ENCODE assay signal across 8 cellular contexts in the genomic region with DNA sequence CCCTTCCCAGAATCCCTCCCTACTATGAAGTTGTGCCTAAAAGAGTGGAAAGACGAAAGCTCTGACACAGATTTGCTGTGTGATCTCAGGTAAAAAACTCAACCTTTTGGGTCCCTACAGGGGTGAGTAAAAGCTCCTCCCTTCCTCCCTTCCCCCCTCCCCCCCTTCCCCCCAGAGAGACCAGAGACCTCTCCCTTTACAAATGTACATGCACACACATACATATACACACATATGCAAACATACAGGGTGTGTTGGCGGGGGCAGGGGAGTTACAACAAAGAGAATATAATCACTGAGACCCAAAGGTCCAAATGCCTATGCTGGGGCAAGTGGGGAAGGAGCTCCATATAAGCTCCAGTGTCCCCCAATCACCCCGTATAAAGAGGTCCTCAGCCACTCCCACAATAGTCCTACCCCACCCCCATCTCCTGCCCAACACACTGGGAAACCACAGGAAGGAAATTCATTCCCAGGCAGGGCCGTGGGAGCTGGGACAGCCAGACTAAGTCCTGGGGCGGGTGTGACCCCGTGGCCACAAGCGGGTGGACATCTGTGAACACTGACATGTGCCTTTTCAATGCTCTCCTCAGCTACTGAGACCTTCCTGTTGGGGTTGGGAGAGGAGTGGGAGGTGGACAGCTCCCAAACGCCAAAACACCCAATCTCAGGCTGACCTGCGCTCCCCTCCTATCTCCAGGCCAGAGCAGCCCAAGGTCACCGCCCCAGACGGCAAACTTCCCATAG. TPM values are rescaled to one million over a fixed set of nuclear protein-coding genes. Genes with fewer than 3 reads are reported as not detected.
DNase-seq lines count a peak whose midpoint lies in the region; ATAC-seq and TF ChIP-seq lines count a peak whose summit lies in the region.

No MANE protein-coding gene starts in this region.

- H3K36me3 Mint-ChIP-seq in activated T-cell treated with anti-CD3 and anti-CD28 coated beads, Interleukin-2, amount 50 U/mL, for 24 hours (ENCODE audit: low read depth), result peaks cover 26% of the 10 kb centered on the region
- peaks cover 35% of the 10 kb centered on the region for H3K36me3 Mint-ChIP-seq in activated T-helper 2 cell treated with anti-CD3 and anti-CD28 coated beads, Interferon-gamma antibody, Interleukin-2, Interleukin-4, amounts not matched to agents 10 μg/mL and 5 μg/mL and 100 μg/mL, durations not matched to agents 14 hours and 24 hours and 36 hours (ENCODE audit: low read depth)

- H3K27me3 Mint-ChIP-seq in activated T-cell treated with anti-CD3 and anti-CD28 coated beads, Interleukin-2, amount 50 U/mL, for 24 hours, result no peaks in the 10 kb centered on the region
- H3K27me3 Mint-ChIP-seq in activated T-helper 2 cell treated with anti-CD3 and anti-CD28 coated beads, Interferon-gamma antibody, Interleukin-2, Interleukin-4, amounts not matched to agents 10 μg/mL and 5 μg/mL and 100 μg/mL, durations not matched to agents 14 hours and 24 hours and 36 hours (ENCODE audit: low read depth), result no peaks in the 10 kb centered on the region

- H3K4me1 Mint-ChIP-seq in activated T-cell treated with anti-CD3 and anti-CD28 coated beads, Interleukin-2, amount 50 U/mL, for 24 hours (ENCODE audit: low read depth), result peaks cover 78% of the 10 kb centered on the region
- peaks cover 60% of the 10 kb centered on the region for H3K4me1 Mint-ChIP-seq in activated T-helper 2 cell treated with anti-CD3 and anti-CD28 coated beads, Interferon-gamma antibody, Interleukin-2, Interleukin-4, amounts not matched to agents 10 μg/mL and 5 μg/mL and 100 μg/mL, durations not matched to agents 14 hours and 24 hours and 36 hours (ENCODE audit: low read depth)

- no peaks in the 10 kb centered on the region for H3K9me3 ChIP-seq in right atrium auricular region

- ATAC-seq in GM21529 (IDR thresholded peaks at IDR 0.05; ENCODE audit: unreplicated experiment), result no peak

- peak overlapping the region; percentile 92 for H3K4me3 Mint-ChIP-seq in activated T-cell treated with anti-CD3 and anti-CD28 coated beads, Interleukin-2, amount 50 U/mL, for 24 hours
- peak overlapping the region; percentile 80 for H3K4me3 Mint-ChIP-seq in activated T-helper 2 cell treated with anti-CD3 and anti-CD28 coated beads, Interferon-gamma antibody, Interleukin-2, Interleukin-4, amounts not matched to agents 10 μg/mL and 5 μg/mL and 100 μg/mL, durations not matched to agents 14 hours and 24 hours and 36 hours (ENCODE audit: low read depth)

- no peak for TF ChIP-seq CTCF in right atrium auricular region (IDR thresholded peaks at IDR 0.05)

- H3K27ac ChIP-seq in right atrium auricular region, result peak overlapping the region; percentile 100

- H3K27ac Mint-ChIP-seq in activated T-cell treated with anti-CD3 and anti-CD28 coated beads, Interleukin-2, amount 50 U/mL, for 24 hours, result peak overlapping the region; percentile 81
- no peak overlapping the region for H3K27ac Mint-ChIP-seq in activated T-helper 2 cell treated with anti-CD3 and anti-CD28 coated beads, Interferon-gamma antibody, Interleukin-2, Interleukin-4, amounts not matched to agents 10 μg/mL and 5 μg/mL and 100 μg/mL, durations not matched to agents 14 hours and 24 hours and 36 hours

- no peaks in the 10 kb centered on the region for H3K36me3 ChIP-seq in right atrium auricular region

- H3K4me3 ChIP-seq in right atrium auricular region (peak overlapping the region; percentile 74 to 99), skeletal muscle cell (ENCODE audit: low read depth, low read length) (peak overlapping the region; percentile 99)

- intact Hi-C loops in activated T-helper 2 cell treated with anti-CD3 and anti-CD28 coated beads, Interferon-gamma antibody, Interleukin-2, Interleukin-4, amounts not matched to agents 10 μg/mL and 5 μg/mL and 100 μg/mL, durations not matched to agents 14 hours and 24 hours and 36 hours (cut with micrococcal nuclease), result no loop called here

- no peaks in the 10 kb centered on the region for H3K27me3 ChIP-seq in right atrium auricular region

- H3K9me3 Mint-ChIP-seq in activated T-cell treated with anti-CD3 and anti-CD28 coated beads, Interleukin-2, amount 50 U/mL, for 24 hours, result no peaks in the 10 kb centered on the region
- H3K9me3 Mint-ChIP-seq in activated T-helper 2 cell treated with anti-CD3 and anti-CD28 coated beads, Interferon-gamma antibody, Interleukin-2, Interleukin-4, amounts not matched to agents 10 μg/mL and 5 μg/mL and 100 μg/mL, durations not matched to agents 14 hours and 24 hours and 36 hours, result no peaks in the 10 kb centered on the region

- peaks cover 2 to 71% of the 10 kb centered on the region in 2 donors for H3K4me1 ChIP-seq in right atrium auricular region

- peak; percentile 32 for DNase-seq in activated T-cell treated with anti-CD3 and anti-CD28 coated beads, Interleukin-2, amount 50 U/mL, for 24 hours
- no peak for DNase-seq in activated T-cell treated with anti-CD3 and anti-CD28 coated beads, Interleukin-2, amount 50 U/mL, for 1 hour
- DNase-seq in activated T-helper 2 cell treated with anti-CD3 and anti-CD28 coated beads, Interferon-gamma antibody, Interleukin-2, Interleukin-4, amounts not matched to agents 10 μg/mL and 5 μg/mL and 100 μg/mL, durations not matched to agents 14 hours and 24 hours and 36 hours (ENCODE audit: low spot score), result no peak
- no peak for DNase-seq in right atrium auricular region (ENCODE audit: low spot score)
- no peak for DNase-seq in skeletal muscle cell (ENCODE audit: low read depth)
- DNase-seq in iPS-NIHi7 (ENCODE audit: extremely low spot score), result no peak
- DNase-seq in NCI-H524 (lab: John Stamatoyannopoulos, UW), result no peak

RNA-seq across cellular contexts. Expression of a gene that starts 2.0 kb away (rescaled TPM):
- 37.9 and 42.1 TPM in 2 replicates for total RNA-seq in activated T-helper 2 cell treated with anti-CD3 and anti-CD28 coated beads, Interferon-gamma antibody, Interleukin-2, Interleukin-4, amounts not matched to agents 10 μg/mL and 5 μg/mL and 100 μg/mL, durations not matched to agents 14 hours and 24 hours and 36 hours
- 100 to 1,000 TPM in 1 of 2 donors, 10 to 100 TPM in 1; 80.1 to 104 TPM for total RNA-seq in right atrium auricular region
